In the genomic region with DNA sequence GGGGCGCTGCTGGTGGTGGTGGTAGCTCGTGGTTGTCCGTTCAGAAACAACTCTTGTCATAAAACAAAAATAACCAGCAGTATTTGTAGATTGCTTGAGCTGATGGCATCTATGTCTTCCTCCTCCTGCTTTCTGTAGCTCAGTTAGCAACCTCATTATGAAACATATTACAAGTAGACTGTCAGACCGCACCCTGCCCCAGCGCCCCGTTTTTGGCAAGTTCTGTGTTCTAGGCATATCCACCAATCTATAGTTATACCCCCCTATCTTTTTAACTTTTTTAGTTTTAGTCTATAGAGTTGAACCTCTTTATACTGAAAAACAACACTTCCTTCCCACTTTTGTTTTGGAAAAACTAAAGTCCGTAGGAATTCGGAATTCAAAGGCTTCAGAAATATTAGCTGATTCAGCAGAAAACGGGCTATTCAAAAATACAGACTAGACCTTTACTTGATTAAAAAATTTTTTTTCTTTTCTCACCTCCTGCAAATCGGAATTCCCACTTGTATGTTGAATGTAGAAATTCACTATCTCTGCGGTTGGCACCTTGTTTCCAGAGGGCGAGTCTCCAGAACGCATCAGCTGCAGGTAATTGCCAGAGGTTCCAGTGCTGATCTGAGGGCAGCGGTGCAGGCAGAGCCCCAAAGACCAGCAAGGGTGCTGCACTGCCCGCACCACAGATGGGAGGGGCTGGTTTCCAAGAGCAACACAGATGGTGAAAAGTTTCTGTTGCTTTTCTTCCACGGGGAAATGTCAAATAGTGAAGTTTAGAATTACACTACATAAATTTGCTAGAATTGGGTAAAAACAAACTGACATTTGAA, we compare ENCODE assay signal across 8 cellular contexts. TPM values are rescaled to one million over a fixed set of nuclear protein-coding genes. Genes with fewer than 3 reads are reported as not detected.
A peak's percentile ranks its signal among the peaks of the same experiment; 100 is the strongest.
DNase-seq lines count a peak whose midpoint lies in the region; ATAC-seq and TF ChIP-seq lines count a peak whose summit lies in the region.

No MANE protein-coding gene starts in this region.

- H3K4me1 ChIP-seq in stomach = peaks cover 20 to 42% (median 36%) of the 10 kb centered on the region in 4 donors

- no peaks in the 10 kb centered on the region for H3K9me3 ChIP-seq in stomach

- no peaks in the 10 kb centered on the region for H3K36me3 ChIP-seq in stomach

- POLR2A ChIA-PET in activated CD4-positive, alpha-beta T cell treated with anti-CD3 and anti-CD28 coated beads for 36 hours (lab: Charles Lee) = no interaction called here

- TF ChIP-seq CTCF in stomach (IDR thresholded peaks at IDR 0.05) = no peak

- intact Hi-C loops in activated CD4-positive, alpha-beta T cell treated with anti-CD3 and anti-CD28 coated beads for 36 hours (cut with DNase I, micrococcal nuclease) = loop anchor here in 1 of 2 experiments (5.0 kb wide), 1 partner anchor 517 kb away; a partner anchor contains a TSS
- intact Hi-C loops in stomach (cut with DNase I; ENCODE audit: low total_unique reads) = no loop called here

- CTCF ChIA-PET in activated CD4-positive, alpha-beta T cell treated with anti-CD3 and anti-CD28 coated beads for 36 hours (lab: Charles Lee) = interaction anchor here (0.8 to 3.7 kb wide), 4 partner anchors 8 to 1210 kb away, joined by 3 to 24 read pairs (median 5); no protein-coding TSS in a partner anchor

- H3K4me3 Mint-ChIP-seq in activated CD4-positive, alpha-beta T cell treated with anti-CD3 and anti-CD28 coated beads for 36 hours = peak overlapping the region; percentile 71
- H3K4me3 Mint-ChIP-seq in activated naive CD4-positive, alpha-beta T cell treated with anti-CD3 and anti-CD28 coated beads, Interleukin-2, amount 50 U/mL, for 24 hours = peak overlapping the region; percentile 94
- peak overlapping the region; percentile 75 to 92 (median 85) for H3K4me3 Mint-ChIP-seq in immature natural killer cell

- no peaks in the 10 kb centered on the region for H3K9me3 Mint-ChIP-seq in activated CD4-positive, alpha-beta T cell treated with anti-CD3 and anti-CD28 coated beads for 36 hours (ENCODE audit: low read depth)
- no peaks in the 10 kb centered on the region for H3K9me3 Mint-ChIP-seq in activated naive CD4-positive, alpha-beta T cell treated with anti-CD3 and anti-CD28 coated beads, Interleukin-2, amount 50 U/mL, for 24 hours
- H3K9me3 Mint-ChIP-seq in immature natural killer cell = peaks cover 0 to 2% (median 0%) of the 10 kb centered on the region in 6 donors

- peaks cover 0 to 34% (median 4%) of the 10 kb centered on the region in 3 donors for H3K27me3 ChIP-seq in stomach

- H3K4me1 Mint-ChIP-seq in activated CD4-positive, alpha-beta T cell treated with anti-CD3 and anti-CD28 coated beads for 36 hours = peaks cover 20% of the 10 kb centered on the region
- H3K4me1 Mint-ChIP-seq in activated naive CD4-positive, alpha-beta T cell treated with anti-CD3 and anti-CD28 coated beads, Interleukin-2, amount 50 U/mL, for 24 hours = peaks cover 33% of the 10 kb centered on the region
- peaks cover 27 to 33% of the 10 kb centered on the region in 2 donors for H3K4me1 Mint-ChIP-seq in immature natural killer cell

- peak overlapping the region; percentile 75 to 87 (median 77) for H3K4me3 ChIP-seq in stomach

- TF ChIP-seq POLR2A in stomach (IDR thresholded peaks at IDR 0.05) = no peak

- no peak for TF ChIP-seq EP300 in stomach (IDR thresholded peaks at IDR 0.05)

- ATAC-seq in activated CD4-positive, alpha-beta T cell treated with anti-CD3 and anti-CD28 coated beads for 36 hours = no peak
- ATAC-seq in HG02571 (IDR thresholded peaks at IDR 0.05; ENCODE audit: unreplicated experiment) (no peak), HG03159 (IDR thresholded peaks at IDR 0.05; ENCODE audit: unreplicated experiment) (no peak)

- 7 to 15% (median 9%) methylated on average over 16 of the region's 16 CpGs for WGBS in stomach, 5 donors

- no peaks in the 10 kb centered on the region for H3K36me3 Mint-ChIP-seq in activated CD4-positive, alpha-beta T cell treated with anti-CD3 and anti-CD28 coated beads for 36 hours (ENCODE audit: low read depth)
- H3K36me3 Mint-ChIP-seq in activated naive CD4-positive, alpha-beta T cell treated with anti-CD3 and anti-CD28 coated beads, Interleukin-2, amount 50 U/mL, for 24 hours = no peaks in the 10 kb centered on the region
- no peaks in the 10 kb centered on the region for H3K36me3 Mint-ChIP-seq in immature natural killer cell

- peak; percentile 33 for DNase-seq in activated CD4-positive, alpha-beta T cell treated with anti-CD3 and anti-CD28 coated beads for 36 hours
- DNase-seq in activated CD4-positive, alpha-beta T cell treated with anti-CD3 and anti-CD28 coated beads for 4 hours = no peak
- no peak for DNase-seq in immature natural killer cell
- DNase-seq in stomach = no peak
- DNase-seq in globus pallidus (ENCODE audit: low spot score) = no peak

- H3K27me3 Mint-ChIP-seq in activated CD4-positive, alpha-beta T cell treated with anti-CD3 and anti-CD28 coated beads for 36 hours = peaks cover 32% of the 10 kb centered on the region
- peaks cover 8% of the 10 kb centered on the region for H3K27me3 Mint-ChIP-seq in activated naive CD4-positive, alpha-beta T cell treated with anti-CD3 and anti-CD28 coated beads, Interleukin-2, amount 50 U/mL, for 24 hours
- peaks cover 2 to 12% (median 11%) of the 10 kb centered on the region in 3 donors for H3K27me3 Mint-ChIP-seq in immature natural killer cell (ENCODE audit: low read depth in 3 of 3)

- peak overlapping the region in 4 of 5 donors; percentile 56 to 91 (median 83) for H3K27ac ChIP-seq in stomach

- H3K27ac Mint-ChIP-seq in activated CD4-positive, alpha-beta T cell treated with anti-CD3 and anti-CD28 coated beads for 36 hours = no peak overlapping the region
- no peak overlapping the region for H3K27ac Mint-ChIP-seq in activated naive CD4-positive, alpha-beta T cell treated with anti-CD3 and anti-CD28 coated beads, Interleukin-2, amount 50 U/mL, for 24 hours
- peak overlapping the region in 5 of 6 donors; percentile 2 to 80 (median 30) for H3K27ac Mint-ChIP-seq in immature natural killer cell

RNA-seq across cellular contexts. Expression of a gene that starts 2.1 kb away (rescaled TPM):
- under 1 TPM; 0.16 to 0.18 TPM for total RNA-seq in activated CD4-positive, alpha-beta T cell treated with anti-CD3 and anti-CD28 coated beads for 36 hours
- not detected for polyA plus RNA-seq in immature natural killer cell
- 10 to 100 TPM in 4 of 5 donors, 1 to 10 TPM in 1; 1.2 to 17.7 (median 12.1) TPM for total RNA-seq in stomach
- 1 to 10 TPM in 2 of 3 donors, under 1 TPM in 1; 0.92 to 2.4 (median 1.5) TPM for polyA plus RNA-seq in stomach

RNA-seq across cellular contexts. Expression of a gene that starts 39.0 kb away (rescaled TPM):
- not detected for total RNA-seq in activated CD4-positive, alpha-beta T cell treated with anti-CD3 and anti-CD28 coated beads for 36 hours
- not detected for polyA plus RNA-seq in immature natural killer cell
- not detected for total RNA-seq in stomach
- polyA plus RNA-seq in stomach = not detected

Comparison
In these comparisons a context has a peak if more than half of its experiments do, and no peak if none do; other contexts are left out.
1. H3K27ac Mint-ChIP-seq: peak in immature natural killer cell (5 of 6); none in activated CD4-positive, alpha-beta T cell treated with anti-CD3 and anti-CD28 coated beads for 36 hours (single experiment) and activated naive CD4-positive, alpha-beta T cell treated with anti-CD3 and anti-CD28 coated beads, Interleukin-2, amount 50 U/mL, for 24 hours (single experiment).
2. Peak in every context shown above with its lines, with median percentiles within 50 percentile points of each other: H3K4me3 Mint-ChIP-seq.